ENCODE assay signal across 29 cellular contexts in the genomic region with DNA sequence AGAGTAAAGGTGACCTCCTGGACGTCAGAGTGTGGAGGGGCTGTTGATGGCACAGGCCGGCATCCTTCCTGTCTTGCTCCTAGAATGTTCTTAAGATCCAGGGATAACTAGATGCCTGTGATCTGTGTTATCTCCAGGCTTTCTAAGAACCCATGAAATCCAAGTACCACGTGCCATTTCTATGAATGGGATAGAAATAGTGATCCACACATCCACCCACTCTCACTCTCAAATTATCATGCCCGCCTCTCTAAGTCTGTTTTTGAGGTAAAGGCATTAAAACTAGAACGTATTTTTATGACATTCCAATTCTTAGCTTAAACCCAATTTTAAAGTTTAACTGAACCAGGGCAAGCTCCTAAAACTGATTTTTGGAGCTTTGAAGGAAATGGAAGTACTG.
"Had no signal": no experiment of that assay in that cellular context is flagged by ENCODE, and none has a peak within 500 bp of the region (broad histone marks: within the 10 kb centered on the region; RNA-seq: fewer than 3 reads in every experiment).

No MANE protein-coding gene starts in this region.

- H3K4me1 ChIP-seq: ascending aorta, breast epithelium had no signal

- H3K4me1 Mint-ChIP-seq: activated CD4-positive, alpha-beta T cell treated with anti-CD3 and anti-CD28 coated beads, Interleukin-2, amount 10 ng/mL, durations not matched to agents 24 days and 14 days; activated naive CD8-positive, alpha-beta T cell treated with anti-CD3 and anti-CD28 coated beads for 36 hours; activated T-helper 17 cell treated with anti-CD3 and anti-CD28 coated beads, Interleukin-2, amount 50 U/mL, for 72 hours; central memory CD8-positive, alpha-beta T cell had no signal

- H3K36me3 Mint-ChIP-seq: activated naive CD8-positive, alpha-beta T cell treated with anti-CD3 and anti-CD28 coated beads for 36 hours had no signal

- H3K27me3 ChIP-seq: ascending aorta, breast epithelium, SJCRH30 had no signal

- H3K4me3 Mint-ChIP-seq: activated CD4-positive, alpha-beta T cell treated with anti-CD3 and anti-CD28 coated beads, Interleukin-2, amount 10 ng/mL, durations not matched to agents 24 days and 14 days; activated CD8-positive, alpha-beta T cell treated with anti-CD3 and anti-CD28 coated beads for 36 hours; activated naive CD8-positive, alpha-beta T cell treated with anti-CD3 and anti-CD28 coated beads for 36 hours; activated T-cell treated with anti-CD3 and anti-CD28 coated beads, Interleukin-2, amount 50 U/mL, for 72 hours; activated T-helper 17 cell treated with anti-CD3 and anti-CD28 coated beads, Interleukin-2, amount 50 U/mL, for 72 hours; central memory CD8-positive, alpha-beta T cell had no signal

- H3K36me3 ChIP-seq: ascending aorta, breast epithelium, SJCRH30, WERI-Rb-1 had no signal

- H3K27ac ChIP-seq: ascending aorta, breast epithelium, KMS-11, SK-N-MC, WERI-Rb-1 had no signal

- DNase-seq: activated CD4-positive, alpha-beta T cell treated with anti-CD3 and anti-CD28 coated beads, Interleukin-2, amount 10 ng/mL, durations not matched to agents 24 days and 14 days; activated CD4-positive, alpha-beta T cell treated with anti-CD3 and anti-CD28 coated beads, Interleukin-2, amount 50 U/mL, for 4 hours; activated CD8-positive, alpha-beta T cell treated with anti-CD3 and anti-CD28 coated beads for 36 hours; activated effector memory CD4-positive, alpha-beta T cell treated with anti-CD3 and anti-CD28 coated beads, Interleukin-2, amount 50 U/mL, for 16 hours; activated naive CD4-positive, alpha-beta T cell; activated naive CD4-positive, alpha-beta T cell treated with anti-CD3 and anti-CD28 coated beads, Interleukin-2, amount 50 U/mL, for 16 hours; activated naive CD8-positive, alpha-beta T cell treated with anti-CD3 and anti-CD28 coated beads for 36 hours; activated T-cell treated with anti-CD3 and anti-CD28 coated beads, Interleukin-2, amount 50 U/mL, for 1 hour; activated T-cell treated with anti-CD3 and anti-CD28 coated beads, Interleukin-2, amount 50 U/mL, for 72 hours; amygdala; MM.1S; MV-4-11; NCI-H1092; NCI-H1436 treated with DMSO at 0.1 percent for 48 hours; NCI-H1694 treated with DMSO at 0.1 percent for 48 hours; NCI-H2029; NCI-H226; NCI-H524 treated with DMSO at 0.1 percent for 48 hours; SHP77; SJCRH30; T1000; WERI-Rb-1 had no signal

- H3K9me3 ChIP-seq: ascending aorta, breast epithelium, SJCRH30 had no signal

- H3K27ac Mint-ChIP-seq: activated CD4-positive, alpha-beta T cell treated with anti-CD3 and anti-CD28 coated beads, Interleukin-2, amount 10 ng/mL, durations not matched to agents 24 days and 14 days; activated CD8-positive, alpha-beta T cell treated with anti-CD3 and anti-CD28 coated beads for 36 hours; activated naive CD8-positive, alpha-beta T cell treated with anti-CD3 and anti-CD28 coated beads for 36 hours; activated T-cell treated with anti-CD3 and anti-CD28 coated beads, Interleukin-2, amount 50 U/mL, for 72 hours; activated T-helper 17 cell treated with anti-CD3 and anti-CD28 coated beads, Interleukin-2, amount 50 U/mL, for 72 hours had no signal

- H3K9me3 Mint-ChIP-seq: activated CD4-positive, alpha-beta T cell treated with anti-CD3 and anti-CD28 coated beads, Interleukin-2, amount 10 ng/mL, durations not matched to agents 24 days and 14 days; activated CD8-positive, alpha-beta T cell treated with anti-CD3 and anti-CD28 coated beads for 36 hours; activated naive CD8-positive, alpha-beta T cell treated with anti-CD3 and anti-CD28 coated beads for 36 hours; activated T-cell treated with anti-CD3 and anti-CD28 coated beads, Interleukin-2, amount 50 U/mL, for 72 hours; activated T-helper 17 cell treated with anti-CD3 and anti-CD28 coated beads, Interleukin-2, amount 50 U/mL, for 72 hours; central memory CD8-positive, alpha-beta T cell had no signal

- H3K27me3 Mint-ChIP-seq: activated CD4-positive, alpha-beta T cell treated with anti-CD3 and anti-CD28 coated beads, Interleukin-2, amount 10 ng/mL, durations not matched to agents 24 days and 14 days; activated naive CD8-positive, alpha-beta T cell treated with anti-CD3 and anti-CD28 coated beads for 36 hours; central memory CD8-positive, alpha-beta T cell had no signal

- H3K4me3 ChIP-seq: ascending aorta, breast epithelium, SJCRH30, SK-N-MC had no signal

- H3K4me2 ChIP-seq: KMS-11 had no signal

- ATAC-seq: activated CD8-positive, alpha-beta T cell treated with anti-CD3 and anti-CD28 coated beads for 36 hours; activated T-cell treated with anti-CD3 and anti-CD28 coated beads, Interleukin-2, amount 50 U/mL, for 72 hours; activated T-helper 17 cell treated with anti-CD3 and anti-CD28 coated beads, Interleukin-2, amount 50 U/mL, for 72 hours; Panc1 had no signal
